Comparison of ENCODE assay signal across 10 cellular contexts in the genomic region with DNA sequence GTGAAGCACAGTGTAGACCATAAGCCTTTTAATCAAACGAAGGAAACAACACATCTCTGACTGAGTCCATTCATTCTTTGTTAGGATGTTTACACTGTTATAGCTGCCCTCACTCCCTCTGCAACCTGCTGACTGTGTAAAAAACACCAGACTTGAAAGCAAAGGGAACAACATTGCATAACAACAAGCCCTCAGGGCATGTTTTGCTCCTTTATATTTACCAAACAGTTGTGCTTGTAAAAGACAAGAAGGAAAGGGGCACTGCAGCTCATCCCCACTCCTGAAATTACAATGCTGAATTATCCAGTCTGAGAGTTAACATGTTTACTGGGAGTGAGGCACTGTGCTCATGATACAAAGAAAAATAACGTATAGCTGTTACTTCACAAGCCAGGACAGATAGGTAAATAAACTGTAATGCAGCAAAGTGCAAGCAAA. TPM values are rescaled to one million over a fixed set of nuclear protein-coding genes. Genes with fewer than 3 reads are reported as not detected.
DNase-seq lines count a peak whose midpoint lies in the region; ATAC-seq and TF ChIP-seq lines count a peak whose summit lies in the region.
"Had no signal": no experiment of that assay in that cellular context is flagged by ENCODE, and none has a peak within 500 bp of the region (broad histone marks: within the 10 kb centered on the region; RNA-seq: fewer than 3 reads in every experiment).

No MANE protein-coding gene starts in this region.

- H3K14ac ChIP-seq in mesenchymal stem cell (ENCODE audit: low read length in 2 of 2) = no peak overlapping the region

- no peaks in the 10 kb centered on the region for H3F3A ChIP-seq in DOHH2 (ENCODE audit: control insufficient read depth, insufficient read depth)

- H2BK5ac ChIP-seq in mesenchymal stem cell (ENCODE audit: low read depth, low read length, poor library complexity, severe bottlenecking) = no peak overlapping the region

- H3K79me1 ChIP-seq in mesenchymal stem cell (replicated peaks; ENCODE audit: low read length, poor library complexity, severe bottlenecking) = peaks cover 38% of the 10 kb centered on the region

- no peak for ATAC-seq in GM21390 (IDR thresholded peaks at IDR 0.05; ENCODE audit: unreplicated experiment)

- no peak overlapping the region for H2BK15ac ChIP-seq in mesenchymal stem cell (ENCODE audit: low read depth, poor library complexity, severe bottlenecking)

- H4K8ac ChIP-seq in mesenchymal stem cell (ENCODE audit: low read length) = no peak overlapping the region

- peaks cover 28% of the 10 kb centered on the region for H4K20me1 ChIP-seq in DOHH2 (ENCODE audit: control insufficient read depth, insufficient read depth, low read depth, low read length)

- peak overlapping the region; percentile 37 for H3K4me2 ChIP-seq in DOHH2 (ENCODE audit: low read length)
- no peak overlapping the region for H3K4me2 ChIP-seq in mesenchymal stem cell (ENCODE audit: low read length, poor library complexity, severe bottlenecking)

- H3K4me3 ChIP-seq in DOHH2 (ENCODE audit: low read length) (no peak overlapping the region), mesenchymal stem cell (ENCODE audit: insufficient read depth in 1 of 2, low read depth in 1 of 2, low read length in 2 of 2) (no peak overlapping the region)
- H3K4me3 ChIP-seq: testis had no signal

- no peak overlapping the region for H4K91ac ChIP-seq in mesenchymal stem cell (ENCODE audit: low read length)

- no peak overlapping the region for H3K9ac ChIP-seq in mesenchymal stem cell (ENCODE audit: low read length)

- no peak overlapping the region for H3K27ac ChIP-seq in DOHH2 (ENCODE audit: low read depth, low read length)
- H3K27ac ChIP-seq in caudate nucleus (ENCODE audit: low read depth, low read length) = peak overlapping the region; percentile 98
- no peak overlapping the region for H3K27ac ChIP-seq in mesenchymal stem cell (ENCODE audit: low read length, poor library complexity, severe bottlenecking)
- H3K27ac ChIP-seq: testis had no signal

- no peak overlapping the region for H3K23ac ChIP-seq in mesenchymal stem cell (ENCODE audit: low read length in 2 of 2)

- no peak overlapping the region for H2AK5ac ChIP-seq in mesenchymal stem cell (ENCODE audit: low read length, severe bottlenecking)

- TF ChIP-seq CTCF in DOHH2 (IDR thresholded peaks at IDR 0.05; ENCODE audit: low read depth, low read length, poor library complexity, severe bottlenecking) = no peak

- H3K4me1 ChIP-seq in DOHH2 (ENCODE audit: control insufficient read depth, low read length) (peaks cover 87% of the 10 kb centered on the region), mesenchymal stem cell (ENCODE audit: control insufficient read depth, insufficient read depth, low read depth, low read length) (peaks cover 9% of the 10 kb centered on the region)

- peak; percentile 67 to 77 for DNase-seq in NCI-H1930 (lab: John Stamatoyannopoulos, UW)
- DNase-seq in caudate nucleus (lab: John Stamatoyannopoulos, UW) = peak in 8 of 61 donors; percentile 11 to 40 (median 18)
- DNase-seq in mesenchymal stem cell = peak; percentile 77
- no peak for DNase-seq in SHP77 treated with DMSO at 0.1 percent for 48 hours (lab: John Stamatoyannopoulos, UW)
- no peak for DNase-seq in cerebellar cortex (ENCODE audit: low spot score)
- no peak for DNase-seq in NOMO-1 treated with dmso at 0.1 percent for 144 hours (lab: John Stamatoyannopoulos, UW; ENCODE audit: unreplicated experiment)
- DNase-seq: stimulated activated CD4-positive, alpha-beta T cell treated with anti-CD3 and anti-CD28 coated beads, Interleukin-4, amount 100 ng/mL, for 1 hour; testis had no signal

- peaks cover 98% of the 10 kb centered on the region for H3K79me2 ChIP-seq in DOHH2 (ENCODE audit: control insufficient read depth, low read length)

- no peak overlapping the region for H2BK120ac ChIP-seq in mesenchymal stem cell (ENCODE audit: low read depth, low read length)

- H3K36me3 ChIP-seq in DOHH2 (ENCODE audit: control insufficient read depth, low read length) (peaks cover 65% of the 10 kb centered on the region), mesenchymal stem cell (ENCODE audit: control insufficient read depth in 1 of 2, insufficient read depth in 2 of 2, low read depth in 1 of 2, low read length in 2 of 2) (peaks cover 3 to 5% of the 10 kb centered on the region in 2 experiments)

- no peaks in the 10 kb centered on the region for H3K9me2 ChIP-seq in DOHH2 (replicated peaks; ENCODE audit: control insufficient read depth, low read length)

- H2AFZ ChIP-seq in mesenchymal stem cell (ENCODE audit: low read depth, low read length) = no peak overlapping the region

- H3K9me3 ChIP-seq in DOHH2 (ENCODE audit: control insufficient read depth, insufficient read depth, low read length) = peaks cover 4% of the 10 kb centered on the region; the same call in 1 of the 2 replicates
- H3K9me3 ChIP-seq in mesenchymal stem cell (ENCODE audit: control insufficient read depth, low read length) = no peaks in the 10 kb centered on the region
- H3K9me3 ChIP-seq: testis had no signal

- H3K27me3 ChIP-seq in DOHH2 (ENCODE audit: control insufficient read depth, low read length) (no peaks in the 10 kb centered on the region), mesenchymal stem cell (ENCODE audit: control insufficient read depth in 1 of 2, insufficient read depth in 1 of 2, low read length in 2 of 2) (no peaks in the 10 kb centered on the region)
- H3K27me3 ChIP-seq: testis had no signal

- 23% methylated on average over 1 of the region's 2 CpGs for WGBS in mesenchymal stem cell

- H3K18ac ChIP-seq in mesenchymal stem cell (ENCODE audit: low read depth in 1 of 2, low read length in 2 of 2) = no peak overlapping the region

- H2BK12ac ChIP-seq in mesenchymal stem cell (ENCODE audit: low read length in 2 of 2) = no peak overlapping the region

- no peak overlapping the region for H3K4ac ChIP-seq in mesenchymal stem cell (ENCODE audit: low read depth in 1 of 2, low read length in 2 of 2)

RNA-seq across cellular contexts. Expression of a gene that starts 46.4 kb away (rescaled TPM):
- polyA plus RNA-seq in mesenchymal stem cell (2013, experiment 1 of 2) = 5.8 TPM
- 5.6 TPM for polyA plus RNA-seq in mesenchymal stem cell (2013, experiment 2 of 2)

Comparison
In these comparisons a context has a peak if more than half of its experiments do, and no peak if none do; other contexts are left out.
1. DNase-seq: peak in NCI-H1930 (2 of 2) and mesenchymal stem cell (single experiment); none in SHP77 treated with DMSO at 0.1 percent for 48 hours (single experiment), cerebellar cortex (single experiment) and NOMO-1 treated with dmso at 0.1 percent for 144 hours (single experiment).